In genomic region chr11:706957-707816, GRCh38 we compare ENCODE assay signal across 10 cellular contexts. TPM values are rescaled to one million over a fixed set of nuclear protein-coding genes. Genes with fewer than 3 reads are reported as not detected.
DNase-seq lines count a peak whose midpoint lies in the region; ATAC-seq, FAIRE-seq and TF ChIP-seq lines count a peak whose summit lies in the region.
"Had no signal": no experiment of that assay in that cellular context is flagged by ENCODE, and none has a peak within 500 bp of the region (broad histone marks: within the 10 kb centered on the region; RNA-seq: fewer than 3 reads in every experiment).

No MANE protein-coding gene starts in this region.

- CTCF ChIA-PET in naive thymus-derived CD4-positive, alpha-beta T cell (lab: Charles Lee) = no interaction called here

- TF ChIP-seq CTCF in foreskin keratinocyte (conservative IDR thresholded peaks at IDR 0.05) = no peak

- peak overlapping the region; percentile 90 for H2AK5ac ChIP-seq in trophoblast cell (ENCODE audit: low read length)

- H3K36me3 ChIP-seq in trophoblast cell (ENCODE audit: control insufficient read depth in 1 of 2, insufficient read depth in 2 of 2, low read length in 2 of 2) = peaks cover 26 to 32% of the 10 kb centered on the region in 2 experiments
- peaks cover 0 to 16% (median 0%) of the 10 kb centered on the region in 3 experiments for H3K36me3 ChIP-seq in naive thymus-derived CD4-positive, alpha-beta T cell (ENCODE audit: control insufficient read depth in 2 of 3, insufficient read depth in 3 of 3, low read length in 3 of 3)

- no peaks in the 10 kb centered on the region for H3K9me3 Mint-ChIP-seq in naive thymus-derived CD4-positive, alpha-beta T cell

- peak overlapping the region; percentile 79 for H4K12ac ChIP-seq in trophoblast cell (ENCODE audit: low read depth, low read length)

- H3K4ac ChIP-seq in trophoblast cell (ENCODE audit: low read depth, low read length) = peak overlapping the region; percentile 98

- peak overlapping the region; percentile 58 for H3K4me2 ChIP-seq in trophoblast cell (ENCODE audit: low read length)

- FAIRE-seq in RCC 7860 (lab: Jason Lieb, UNC) = peak; percentile 79
- FAIRE-seq: colon had no signal

- H3K27me3 ChIP-seq in foreskin keratinocyte (no peaks in the 10 kb centered on the region), trophoblast cell (ENCODE audit: insufficient read depth, low read length) (no peaks in the 10 kb centered on the region)
- peaks cover 0 to 6% of the 10 kb centered on the region in 2 donors for H3K27me3 ChIP-seq in naive thymus-derived CD4-positive, alpha-beta T cell (ENCODE audit: control insufficient read depth in 2 of 2, insufficient read depth in 2 of 2, low read length in 2 of 2)

- H3K18ac ChIP-seq in trophoblast cell (ENCODE audit: low read length) = peak overlapping the region; percentile 100

- peak overlapping the region; percentile 80 for H3K9ac ChIP-seq in trophoblast cell (ENCODE audit: low read length)

- DNase-seq in COLO668 (lab: John Stamatoyannopoulos, UW; ENCODE audit: unreplicated experiment) (peak; percentile 11), RCC 7860 (ENCODE audit: low spot score) (peak; percentile 88), foreskin keratinocyte (no peak), trophoblast cell (peak; percentile 76 to 83), KBM-7 (no peak)
- DNase-seq in naive thymus-derived CD4-positive, alpha-beta T cell = no peak
- DNase-seq: stimulated activated CD8-positive, alpha-beta memory T cell treated with anti-CD3 and anti-CD28 coated beads, Interleukin-4, amount 100 ng/mL, for 48 hours had no signal

- intact Hi-C loops in naive thymus-derived CD4-positive, alpha-beta T cell (cut with micrococcal nuclease) = no loop called here

- peak overlapping the region; percentile 62 for H2BK12ac ChIP-seq in trophoblast cell (ENCODE audit: low read length)

- in situ Hi-C loops in KBM-7 (cut with MboI; ENCODE audit: low pct_unique_long_range_greater_than_20kb, low sequenced_read_pairs) = no loop called here

- H3K9me3 ChIP-seq in trophoblast cell (ENCODE audit: insufficient read depth, low read depth, low read length) = no peaks in the 10 kb centered on the region
- no peaks in the 10 kb centered on the region for H3K9me3 ChIP-seq in naive thymus-derived CD4-positive, alpha-beta T cell (ENCODE audit: control insufficient read depth in 2 of 3, low read length in 3 of 3)

- H3K36me3 Mint-ChIP-seq in naive thymus-derived CD4-positive, alpha-beta T cell = peaks cover 0 to 2% (median 0%) of the 10 kb centered on the region in 5 donors

- WGBS in trophoblast cell (ENCODE audit: extremely low coverage, insufficient coverage, insufficient read length) = no CpG with 5 or more reads among the region's 30 CpGs

- H3K14ac ChIP-seq in trophoblast cell (ENCODE audit: low read length) = peak overlapping the region; percentile 95

- H3K4me1 Mint-ChIP-seq in naive thymus-derived CD4-positive, alpha-beta T cell = peaks cover 0 to 17% (median 5%) of the 10 kb centered on the region in 7 donors

- peaks cover 36% of the 10 kb centered on the region for H3K79me1 ChIP-seq in trophoblast cell (ENCODE audit: low read length)

- H3K4me3 Mint-ChIP-seq in naive thymus-derived CD4-positive, alpha-beta T cell = peak overlapping the region in 3 of 10 donors; percentile 26 to 68 (median 49)

- H3K4me1 ChIP-seq in foreskin keratinocyte (peaks cover 7% of the 10 kb centered on the region), trophoblast cell (ENCODE audit: control insufficient read depth in 1 of 2, insufficient read depth in 2 of 2, low read length in 2 of 2) (peaks cover 34 to 49% of the 10 kb centered on the region in 2 experiments)
- H3K4me1 ChIP-seq in naive thymus-derived CD4-positive, alpha-beta T cell (ENCODE audit: control insufficient read depth in 2 of 2, insufficient read depth in 2 of 2, low read length in 2 of 2) = peaks cover 0 to 6% of the 10 kb centered on the region in 2 donors

- peaks cover 27% of the 10 kb centered on the region for H3K79me2 ChIP-seq in trophoblast cell (ENCODE audit: control insufficient read depth, insufficient read depth, low read length, poor library complexity)

- POLR2A ChIA-PET in naive thymus-derived CD4-positive, alpha-beta T cell (lab: Charles Lee) = no interaction called here

- no peak overlapping the region for H3K23ac ChIP-seq in trophoblast cell (ENCODE audit: low read length)

- H3K27ac Mint-ChIP-seq in naive thymus-derived CD4-positive, alpha-beta T cell = no peak overlapping the region

- H2AFZ ChIP-seq in trophoblast cell (ENCODE audit: insufficient read depth, low read length, poor library complexity) = peak overlapping the region; percentile 75

- peak overlapping the region; percentile 92 for H2BK5ac ChIP-seq in trophoblast cell (ENCODE audit: low read depth, low read length, poor library complexity)

- peak overlapping the region; percentile 62 for H3K27ac ChIP-seq in foreskin keratinocyte
- H3K27ac ChIP-seq in trophoblast cell (ENCODE audit: low read depth, low read length) = peak overlapping the region; percentile 83
- H3K27ac ChIP-seq in naive thymus-derived CD4-positive, alpha-beta T cell (ENCODE audit: low read depth, low read length) = no peak overlapping the region

- H3K27me3 Mint-ChIP-seq in naive thymus-derived CD4-positive, alpha-beta T cell = peaks cover 0 to 29% (median 19%) of the 10 kb centered on the region in 5 donors

- peak overlapping the region; percentile 92 for H2BK120ac ChIP-seq in trophoblast cell (ENCODE audit: insufficient read depth, low read length, poor library complexity)

- peak overlapping the region; percentile 77 for H3K4me3 ChIP-seq in trophoblast cell (ENCODE audit: low read depth, low read length)
- H3K4me3 ChIP-seq in naive thymus-derived CD4-positive, alpha-beta T cell (ENCODE audit: low read length) = no peak overlapping the region

- ATAC-seq in foreskin keratinocyte (peak; percentile 14), GM19463 (IDR thresholded peaks at IDR 0.05; ENCODE audit: unreplicated experiment) (no peak), HG02798 (IDR thresholded peaks at IDR 0.05; ENCODE audit: poor library complexity, unreplicated experiment) (no peak)
- no peak for ATAC-seq in naive thymus-derived CD4-positive, alpha-beta T cell

- peak overlapping the region; percentile 95 for H4K8ac ChIP-seq in trophoblast cell (ENCODE audit: low read depth, low read length)

- peak overlapping the region; percentile 99 for H4K91ac ChIP-seq in trophoblast cell (ENCODE audit: low read depth, low read length)

RNA-seq across cellular contexts. Expression of gene EPS8L2, which starts 1.2 kb away (rescaled TPM):
- total RNA-seq in foreskin keratinocyte = 48.4 and 61.9 TPM in 2 replicates
- polyA plus RNA-seq in foreskin keratinocyte = 60.8 and 67.0 TPM in 2 replicates
- 166 and 168 TPM in 2 replicates for polyA plus RNA-seq in trophoblast cell (2013)
- 10 to 100 TPM in 3 of 5 experiments, 1 to 10 TPM in 2; 7.2 to 16.6 (median 10.9) TPM for total RNA-seq in naive thymus-derived CD4-positive, alpha-beta T cell
- 1 to 10 TPM; 4.5 to 4.6 TPM for polyA plus RNA-seq in naive thymus-derived CD4-positive, alpha-beta T cell

RNA-seq across cellular contexts. Expression of gene TMEM80, which starts 11.6 kb away (rescaled TPM):
- total RNA-seq in foreskin keratinocyte = 12.1 and 19.7 TPM in 2 replicates
- polyA plus RNA-seq in foreskin keratinocyte = 14.3 and 19.3 TPM in 2 replicates
- polyA plus RNA-seq in trophoblast cell (2013) = 22.2 and 23.0 TPM in 2 replicates
- 10 to 100 TPM; 26.2 to 44.3 (median 40.4) TPM for total RNA-seq in naive thymus-derived CD4-positive, alpha-beta T cell
- polyA plus RNA-seq in naive thymus-derived CD4-positive, alpha-beta T cell = 10 to 100 TPM; 31.4 to 37.8 TPM

RNA-seq across cellular contexts. Expression of gene DEAF1, which starts 12.2 kb away (rescaled TPM):
- 16.0 and 16.8 TPM in 2 replicates for total RNA-seq in foreskin keratinocyte
- polyA plus RNA-seq in foreskin keratinocyte = 13.5 and 13.6 TPM in 2 replicates
- 24.6 and 25.8 TPM in 2 replicates for polyA plus RNA-seq in trophoblast cell (2013)
- 100 to 1,000 TPM in 1 of 5 experiments, 10 to 100 TPM in 4; 44.5 to 117 (median 54.2) TPM for total RNA-seq in naive thymus-derived CD4-positive, alpha-beta T cell
- 10 to 100 TPM; 33.0 to 71.8 TPM for polyA plus RNA-seq in naive thymus-derived CD4-positive, alpha-beta T cell

RNA-seq across cellular contexts. Expression of gene TALDO1, which starts 40.1 kb away (rescaled TPM):
- total RNA-seq in foreskin keratinocyte = 172 and 177 TPM in 2 replicates
- 227 TPM in 2 replicates for polyA plus RNA-seq in foreskin keratinocyte
- 244 and 248 TPM in 2 replicates for polyA plus RNA-seq in trophoblast cell (2013)
- total RNA-seq in naive thymus-derived CD4-positive, alpha-beta T cell = 100 to 1,000 TPM in 2 of 5 experiments, 10 to 100 TPM in 3; 61.4 to 272 (median 90.3) TPM
- polyA plus RNA-seq in naive thymus-derived CD4-positive, alpha-beta T cell = 100 to 1,000 TPM; 179 to 214 TPM

Comparison
In these comparisons a context has a peak if more than half of its experiments do, and no peak if none do; other contexts are left out.
1. DNase-seq: peak in COLO668 (single experiment), RCC 7860 (single experiment) and trophoblast cell (2 of 2); none in foreskin keratinocyte (0 of 2), naive thymus-derived CD4-positive, alpha-beta T cell (0 of 9) and KBM-7 (single experiment).